ENCODE assay signal across 1 cellular context in the genomic region with DNA sequence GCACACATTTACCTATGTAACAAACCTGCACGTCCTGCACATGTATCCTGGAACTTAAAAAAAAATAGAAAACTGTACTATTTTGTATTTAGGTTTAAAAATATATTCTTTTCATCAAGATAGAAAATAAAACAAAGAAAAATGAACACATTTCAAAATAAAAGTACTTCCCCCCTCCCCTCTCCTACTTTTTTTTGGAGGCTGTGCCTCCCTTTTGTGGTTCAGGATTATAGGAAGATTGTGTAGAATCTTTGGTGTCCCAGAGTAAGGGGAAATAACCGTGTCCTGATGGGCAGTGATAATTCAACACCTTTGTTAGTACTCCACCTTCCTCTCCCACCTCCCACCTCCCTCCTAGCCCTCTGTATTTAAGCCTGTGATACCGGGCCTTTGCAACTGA.
TF ChIP-seq lines count a peak whose summit lies in the region.

No MANE protein-coding gene starts in this region.

TF ChIP-seq in H1, 55 proteins besides CTCF, POLR2A, EP300 and RAD21:
- TF ChIP-seq RXRA (IDR thresholded peaks at IDR 0.05; ENCODE audit: insufficient read depth, low read depth, low read length): no peak
- no peak for TF ChIP-seq JUND (IDR thresholded peaks at IDR 0.05; ENCODE audit: low read length)
- TF ChIP-seq ASH2L (IDR thresholded peaks at IDR 0.05; ENCODE audit: low read length): no peak
- no peak for TF ChIP-seq SP4 (IDR thresholded peaks at IDR 0.05; ENCODE audit: low read length)
- no peak for TF ChIP-seq MAFK (IDR thresholded peaks at IDR 0.05; ENCODE audit: low read depth, low read length)
- TF ChIP-seq, protein P1, sequence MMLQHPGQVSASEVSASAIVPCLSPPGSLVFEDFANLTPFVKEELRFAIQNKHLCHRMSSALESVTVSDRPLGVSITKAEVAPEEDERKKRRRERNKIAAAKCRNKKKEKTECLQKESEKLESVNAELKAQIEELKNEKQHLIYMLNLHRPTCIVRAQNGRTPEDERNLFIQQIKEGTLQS (IDR thresholded peaks at IDR 0.05; ENCODE audit: insufficient read depth, low read depth, low read length): no peak
- TF ChIP-seq SUZ12 (IDR thresholded peaks at IDR 0.05; ENCODE audit: low read length): no peak
- no peak for TF ChIP-seq SP2 (IDR thresholded peaks at IDR 0.05; ENCODE audit: low read length)
- no peak for TF ChIP-seq EZH2 (IDR thresholded peaks at IDR 0.05; ENCODE audit: low read depth, low read length, severe bottlenecking)
- TF ChIP-seq POU5F1 (IDR thresholded peaks at IDR 0.05; ENCODE audit: low read depth, low read length): no peak
- TF ChIP-seq HDAC2 (IDR thresholded peaks at IDR 0.05; ENCODE audit: borderline replicate concordance in 1 of 2, low read depth in 2 of 2, low read length in 2 of 2): no peak
- TF ChIP-seq BACH1 (IDR thresholded peaks at IDR 0.05; ENCODE audit: low read length): no peak
- TF ChIP-seq CHD1 (IDR thresholded peaks at IDR 0.05; ENCODE audit: low read depth, low read length): no peak
- no peak for TF ChIP-seq JUN (IDR thresholded peaks at IDR 0.05; ENCODE audit: low read depth, low read length)
